Comparison of ENCODE assay signal across 8 cellular contexts in genomic region chr14:22886500-22887259, GRCh38. TPM values are rescaled to one million over a fixed set of nuclear protein-coding genes. Genes with fewer than 3 reads are reported as not detected.
DNase-seq lines count a peak whose midpoint lies in the region; ATAC-seq and TF ChIP-seq lines count a peak whose summit lies in the region.

No MANE protein-coding gene starts in this region.

- H3K9me3 ChIP-seq in NT2/D1 (ENCODE audit: insufficient read depth, low read length) (no peaks in the 10 kb centered on the region), thymus (ENCODE audit: control insufficient read depth) (no peaks in the 10 kb centered on the region)

- peak overlapping the region; percentile 84 to 94 for H3K4me3 Mint-ChIP-seq in activated T-cell treated with anti-CD3 and anti-CD28 coated beads, Interleukin-2, amount 50 U/mL, for 72 hours

- DNase-seq in AG08395 (ENCODE audit: low spot score) = peak; percentile 79
- peak; percentile 28 for DNase-seq in NT2/D1 (ENCODE audit: low read depth, low spot score)
- peak; percentile 78 to 82 for DNase-seq in activated T-cell treated with anti-CD3 and anti-CD28 coated beads, Interleukin-2, amount 50 U/mL, for 72 hours
- DNase-seq in fibroblast of villous mesenchyme (ENCODE audit: low read depth) = peak; percentile 69
- no peak for DNase-seq in omental fat pad (ENCODE audit: low spot score)

- peak overlapping the region; percentile 62 for H3K27ac ChIP-seq in thymus (ENCODE audit: low read depth)

- H3K4me3 ChIP-seq in NT2/D1 (ENCODE audit: insufficient read length, low read depth) (peak overlapping the region; percentile 62), fibroblast of villous mesenchyme (ENCODE audit: low read depth, low read length) (peak overlapping the region; percentile 76), thymus (ENCODE audit: low read length) (peak overlapping the region; percentile 50)

- H3K27me3 ChIP-seq in NT2/D1 (ENCODE audit: insufficient read depth, insufficient read length) (peaks cover 22% of the 10 kb centered on the region), thymus (ENCODE audit: control insufficient read depth, insufficient read depth) (peaks cover 3% of the 10 kb centered on the region)

- H3K9ac ChIP-seq in NT2/D1 (ENCODE audit: insufficient read length, low read depth) = peak overlapping the region; percentile 76

- H3K9me3 Mint-ChIP-seq in activated T-cell treated with anti-CD3 and anti-CD28 coated beads, Interleukin-2, amount 50 U/mL, for 72 hours = no peaks in the 10 kb centered on the region

- no peaks in the 10 kb centered on the region for H3K36me3 Mint-ChIP-seq in activated T-cell treated with anti-CD3 and anti-CD28 coated beads, Interleukin-2, amount 50 U/mL, for 72 hours (ENCODE audit: insufficient read depth in 2 of 2)

- H3K4me1 ChIP-seq in NT2/D1 (ENCODE audit: insufficient read depth, insufficient read length) (peaks cover 34% of the 10 kb centered on the region), thymus (ENCODE audit: control insufficient read depth, insufficient read depth, low read length) (peaks cover 21% of the 10 kb centered on the region)

- H3K27me3 Mint-ChIP-seq in activated T-cell treated with anti-CD3 and anti-CD28 coated beads, Interleukin-2, amount 50 U/mL, for 72 hours (ENCODE audit: low read depth) = no peaks in the 10 kb centered on the region

- H3K36me3 ChIP-seq in NT2/D1 (ENCODE audit: insufficient read depth, insufficient read length, low read length) (no peaks in the 10 kb centered on the region), thymus (ENCODE audit: control insufficient read depth, insufficient read depth) (no peaks in the 10 kb centered on the region)

- H3K4me1 Mint-ChIP-seq in activated T-cell treated with anti-CD3 and anti-CD28 coated beads, Interleukin-2, amount 50 U/mL, for 72 hours (ENCODE audit: low read depth) = peaks cover 44% of the 10 kb centered on the region

- WGBS in thymus = 4% methylated on average over 77 of the region's 77 CpGs

- peak overlapping the region; percentile 92 for H3K27ac Mint-ChIP-seq in activated T-cell treated with anti-CD3 and anti-CD28 coated beads, Interleukin-2, amount 50 U/mL, for 72 hours

- TF ChIP-seq CTCF in fibroblast of villous mesenchyme (IDR thresholded peaks at IDR 0.05; ENCODE audit: insufficient read depth, low read depth, low read length) = peak; percentile 7
- TF ChIP-seq CTCF in omental fat pad (IDR thresholded peaks at IDR 0.05) = no peak

- ATAC-seq in GM19025 (IDR thresholded peaks at IDR 0.05; ENCODE audit: low read depth, unreplicated experiment) = peak; percentile 47
- ATAC-seq in HG03175 (IDR thresholded peaks at IDR 0.05; ENCODE audit: unreplicated experiment) = peak; percentile 48
- peak; percentile 72 to 77 for ATAC-seq in activated T-cell treated with anti-CD3 and anti-CD28 coated beads, Interleukin-2, amount 50 U/mL, for 72 hours (replicated peaks in 1 of 2)
- ATAC-seq in omental fat pad (ENCODE audit: low FRiP score) = peak; percentile 61

RNA-seq across cellular contexts. Expression of gene REM2, which starts 3.7 kb away (rescaled TPM):
- 1 to 10 TPM; 4.6 to 4.7 TPM for total RNA-seq in activated T-cell treated with anti-CD3 and anti-CD28 coated beads, Interleukin-2, amount 50 U/mL, for 72 hours
- total RNA-seq in fibroblast of villous mesenchyme = under 0.01 and 0.43 TPM in 2 replicates
- 1 to 10 TPM in 2 of 4 donors, under 1 TPM in 2; 0.24 to 3.3 (median 1.0) TPM for total RNA-seq in omental fat pad
- 3.2 TPM for polyA plus RNA-seq in thymus

RNA-seq across cellular contexts. Expression of gene LRP10, which starts 15.1 kb away (rescaled TPM):
- 10 to 100 TPM; 66.5 to 78.4 TPM for total RNA-seq in activated T-cell treated with anti-CD3 and anti-CD28 coated beads, Interleukin-2, amount 50 U/mL, for 72 hours
- total RNA-seq in fibroblast of villous mesenchyme (104 and 108 TPM in 2 replicates), omental fat pad (100 to 1,000 TPM in 2 of 4 donors, 10 to 100 TPM in 2; 73.5 to 125 (median 96.6) TPM)
- 18.6 TPM for polyA plus RNA-seq in thymus

RNA-seq across cellular contexts. Expression of gene RBM23, which starts 32.3 kb away (rescaled TPM):
- 10 to 100 TPM; 69.5 to 77.5 TPM for total RNA-seq in activated T-cell treated with anti-CD3 and anti-CD28 coated beads, Interleukin-2, amount 50 U/mL, for 72 hours
- 60.9 and 68.6 TPM in 2 replicates for total RNA-seq in fibroblast of villous mesenchyme
- 100 to 1,000 TPM in 2 of 4 donors, 10 to 100 TPM in 2; 48.7 to 127 (median 85.9) TPM for total RNA-seq in omental fat pad
- polyA plus RNA-seq in thymus = 41.8 TPM

RNA-seq across cellular contexts. Expression of gene PRMT5, which starts 42.5 kb away (rescaled TPM):
- 10 to 100 TPM; 55.0 to 79.2 TPM for total RNA-seq in activated T-cell treated with anti-CD3 and anti-CD28 coated beads, Interleukin-2, amount 50 U/mL, for 72 hours
- total RNA-seq in fibroblast of villous mesenchyme (56.7 and 82.5 TPM in 2 replicates), omental fat pad (10 to 100 TPM; 38.8 to 54.9 (median 49.6) TPM)
- polyA plus RNA-seq in thymus = 31.8 TPM

RNA-seq across cellular contexts. Expression of gene MMP14, which starts 50.3 kb away (rescaled TPM):
- 1 to 10 TPM; 1.4 to 6.8 TPM for total RNA-seq in activated T-cell treated with anti-CD3 and anti-CD28 coated beads, Interleukin-2, amount 50 U/mL, for 72 hours
- total RNA-seq in fibroblast of villous mesenchyme (188 and 327 TPM in 2 replicates), omental fat pad (100 to 1,000 TPM; 108 to 208 (median 166) TPM)
- polyA plus RNA-seq in thymus = 69.5 TPM
